Comparison of ENCODE assay signal across 28 cellular contexts in genomic region chr1:76463838-76464237, GRCh38.
DNase-seq lines count a peak whose midpoint lies in the region; ATAC-seq and TF ChIP-seq lines count a peak whose summit lies in the region.
"Had no signal": no experiment of that assay in that cellular context is flagged by ENCODE, and none has a peak within 500 bp of the region (broad histone marks: within the 10 kb centered on the region; RNA-seq: fewer than 3 reads in every experiment).

No MANE protein-coding gene starts in this region.

- peaks cover 4% of the 10 kb centered on the region for H3K36me3 Mint-ChIP-seq in central memory CD8-positive, alpha-beta T cell (ENCODE audit: insufficient read depth)
- H3K36me3 Mint-ChIP-seq: activated CD8-positive, alpha-beta memory T cell treated with anti-CD3 and anti-CD28 coated beads, Interleukin-2, amount 10 ng/mL, durations not matched to agents 7 days and 5 days had no signal

- H3F3A ChIP-seq in SK-N-SH (replicated peaks; ENCODE audit: insufficient read depth): peaks cover 14% of the 10 kb centered on the region

- H4K20me1 ChIP-seq in SK-N-SH (ENCODE audit: insufficient read depth): no peaks in the 10 kb centered on the region

- no peak for TF ChIP-seq CTCF in SK-N-SH (IDR thresholded peaks at IDR 0.05)

- no peaks in the 10 kb centered on the region for H3K79me2 ChIP-seq in SK-N-SH (ENCODE audit: insufficient read depth)

- H3K9me3 ChIP-seq in SK-N-SH: no peaks in the 10 kb centered on the region
- H3K9me3 ChIP-seq: ascending aorta, gastrocnemius medialis, left ventricle myocardium inferior, SJCRH30, suprapubic skin, uterus had no signal

- POLR2A ChIA-PET in SK-N-SH (lab: Yijun Ruan, JAX): no interaction called here

- H3K9me3 Mint-ChIP-seq in central memory CD8-positive, alpha-beta T cell: no peaks in the 10 kb centered on the region
- H3K9me3 Mint-ChIP-seq: activated naive CD4-positive, alpha-beta T cell treated with anti-CD3 and anti-CD28 coated beads, Interleukin-2, amount 50 U/mL, for 24 hours; T-helper 1 cell treated with Interleukin-12 subunit alpha and Interleukin-12 subunit beta and Interleukin-4 antibody, amounts not matched to agents 30 μg/mL and 1 μg/mL, for 36 hours had no signal

- CTCF ChIA-PET in SK-N-SH (lab: Yijun Ruan, JAX): interaction anchor here (1.0 kb wide), 1 partner anchor 337 kb away, joined by 3 read pairs; no protein-coding TSS in a partner anchor

- ATAC-seq in GM18505 (IDR thresholded peaks at IDR 0.05; ENCODE audit: unreplicated experiment) (peak; percentile 47), GM21447 (IDR thresholded peaks at IDR 0.05; ENCODE audit: unreplicated experiment) (peak; percentile 45), HG03442 (IDR thresholded peaks at IDR 0.05; ENCODE audit: unreplicated experiment) (peak; percentile 23)
- no peak for ATAC-seq in central memory CD8-positive, alpha-beta T cell (replicated peaks; ENCODE audit: extremely low read depth, poor library complexity, severe bottlenecking)
- ATAC-seq: activated CD8-positive, alpha-beta memory T cell treated with anti-CD3 and anti-CD28 coated beads, Interleukin-2, amount 10 ng/mL, durations not matched to agents 7 days and 5 days; gastrocnemius medialis; naive thymus-derived CD4-positive, alpha-beta T cell had no signal

- H3K36me3 ChIP-seq in SK-N-SH (replicated peaks in 1 of 2; ENCODE audit: control insufficient read depth in 1 of 2, insufficient read depth in 2 of 2, low read length in 1 of 2): no peaks in the 10 kb centered on the region
- H3K36me3 ChIP-seq: ascending aorta, gastrocnemius medialis, left ventricle myocardium inferior, SJCRH30, suprapubic skin, uterus had no signal

- H3K9ac ChIP-seq in SK-N-SH: no peak overlapping the region

- 86% methylated on average over 2 of the region's 2 CpGs for WGBS in SK-N-SH (ENCODE audit: low lambda C conversion rate)

- TF ChIP-seq POLR2A in GM18505 (IDR thresholded peaks at IDR 0.05; ENCODE audit: borderline replicate concordance, extremely low read depth, insufficient read depth, insufficient read length): no peak

- no peaks in the 10 kb centered on the region for H3K27me3 Mint-ChIP-seq in central memory CD8-positive, alpha-beta T cell
- H3K27me3 Mint-ChIP-seq: activated CD8-positive, alpha-beta memory T cell treated with anti-CD3 and anti-CD28 coated beads, Interleukin-2, amount 10 ng/mL, durations not matched to agents 7 days and 5 days; activated naive CD4-positive, alpha-beta T cell treated with anti-CD3 and anti-CD28 coated beads, Interleukin-2, amount 50 U/mL, for 24 hours; dendritic cell treated with granulocyte-macrophage colony-stimulating factor and Interleukin-4, amounts not matched to agents 40 ng/mL and 50 ng/mL, for 4 days; naive thymus-derived CD4-positive, alpha-beta T cell had no signal

- H3K4me3 ChIP-seq in SK-N-SH (ENCODE audit: low read depth in 2 of 2, low read length in 1 of 2): no peak overlapping the region
- H3K4me3 ChIP-seq: ascending aorta, gastrocnemius medialis, left ventricle myocardium inferior, SJCRH30, suprapubic skin, uterus had no signal

- no peak for DNase-seq in central memory CD8-positive, alpha-beta T cell (ENCODE audit: low spot score in 2 of 2)
- no peak for DNase-seq in stimulated activated CD4-positive, alpha-beta T cell treated with anti-CD3 and anti-CD28 coated beads, Interleukin-4, amount 100 ng/mL, for 4 hours
- DNase-seq in SW 1271 (lab: John Stamatoyannopoulos, UW): no peak
- DNase-seq in SK-N-SH: no peak
- no peak for DNase-seq in activated CD4-positive, CD25-positive, alpha-beta regulatory T cell (lab: John Stamatoyannopoulos, UW)
- DNase-seq: ACHN; activated CD4-positive, alpha-beta T cell treated with anti-CD3 and anti-CD28 coated beads for 4 hours; activated CD8-positive, alpha-beta memory T cell treated with anti-CD3 and anti-CD28 coated beads, Interleukin-2, amount 10 ng/mL, durations not matched to agents 7 days and 5 days; gastrocnemius medialis; hippocampal formation; immature natural killer cell; KG1; left ventricle myocardium inferior; naive thymus-derived CD4-positive, alpha-beta T cell; NCI-H1694 treated with DMSO at 0.1 percent for 48 hours; NCI-H2171; occipital lobe; SJCRH30; uterus had no signal

- H3K4me3 Mint-ChIP-seq in central memory CD8-positive, alpha-beta T cell: peak overlapping the region; percentile 2
- H3K4me3 Mint-ChIP-seq: activated CD8-positive, alpha-beta memory T cell treated with anti-CD3 and anti-CD28 coated beads, Interleukin-2, amount 10 ng/mL, durations not matched to agents 7 days and 5 days; activated naive CD4-positive, alpha-beta T cell treated with anti-CD3 and anti-CD28 coated beads, Interleukin-2, amount 50 U/mL, for 24 hours; dendritic cell treated with granulocyte-macrophage colony-stimulating factor and Interleukin-4, amounts not matched to agents 40 ng/mL and 50 ng/mL, for 4 days; immature natural killer cell; mesothelial cell of epicardium; naive thymus-derived CD4-positive, alpha-beta T cell; T-helper 1 cell treated with Interleukin-12 subunit alpha and Interleukin-12 subunit beta and Interleukin-4 antibody, amounts not matched to agents 30 μg/mL and 1 μg/mL, for 36 hours had no signal

- H3K4me1 Mint-ChIP-seq in central memory CD8-positive, alpha-beta T cell: no peaks in the 10 kb centered on the region
- H3K4me1 Mint-ChIP-seq: activated naive CD4-positive, alpha-beta T cell treated with anti-CD3 and anti-CD28 coated beads, Interleukin-2, amount 50 U/mL, for 24 hours; immature natural killer cell; naive thymus-derived CD4-positive, alpha-beta T cell had no signal

- no peak for TF ChIP-seq RAD21 in SK-N-SH (IDR thresholded peaks at IDR 0.05; ENCODE audit: low read length)

- TF ChIP-seq EP300 in SK-N-SH (IDR thresholded peaks at IDR 0.05; ENCODE audit: borderline replicate concordance in 1 of 2, low read depth in 1 of 2, low read length in 1 of 2): no peak

- H3K4me2 ChIP-seq in SK-N-SH: no peak overlapping the region

- no peaks in the 10 kb centered on the region for H3K27me3 ChIP-seq in SK-N-SH (ENCODE audit: insufficient read depth)
- H3K27me3 ChIP-seq: ascending aorta, gastrocnemius medialis, SJCRH30, suprapubic skin, uterus had no signal

- no peak overlapping the region for H3K27ac ChIP-seq in SK-N-SH (ENCODE audit: low read depth in 2 of 2, low read length in 1 of 2)
- H3K27ac ChIP-seq: ascending aorta, gastrocnemius medialis, left ventricle myocardium inferior, SJCRH30, suprapubic skin, uterus had no signal

- H3K4me1 ChIP-seq in SK-N-SH (ENCODE audit: control insufficient read depth in 1 of 2, insufficient read depth in 2 of 2, low read depth in 1 of 2, low read length in 1 of 2): peaks cover 2 to 8% of the 10 kb centered on the region in 2 experiments; a peak in 3 of 4 replicates
- H3K4me1 ChIP-seq: ascending aorta, gastrocnemius medialis, left ventricle myocardium inferior, suprapubic skin, uterus had no signal

- no peak overlapping the region for H2AFZ ChIP-seq in SK-N-SH (ENCODE audit: low read depth)

- no peak overlapping the region for H3K27ac Mint-ChIP-seq in central memory CD8-positive, alpha-beta T cell (ENCODE audit: low read depth)
- H3K27ac Mint-ChIP-seq: activated CD8-positive, alpha-beta memory T cell treated with anti-CD3 and anti-CD28 coated beads, Interleukin-2, amount 10 ng/mL, durations not matched to agents 7 days and 5 days; activated naive CD4-positive, alpha-beta T cell treated with anti-CD3 and anti-CD28 coated beads, Interleukin-2, amount 50 U/mL, for 24 hours; dendritic cell treated with granulocyte-macrophage colony-stimulating factor and Interleukin-4, amounts not matched to agents 40 ng/mL and 50 ng/mL, for 4 days; immature natural killer cell; mesothelial cell of epicardium; naive thymus-derived CD4-positive, alpha-beta T cell; T-helper 1 cell treated with Interleukin-12 subunit alpha and Interleukin-12 subunit beta and Interleukin-4 antibody, amounts not matched to agents 30 μg/mL and 1 μg/mL, for 36 hours had no signal

- H3K9me2 ChIP-seq in SK-N-SH: no peaks in the 10 kb centered on the region

TF ChIP-seq in SK-N-SH, 30 proteins besides CTCF, POLR2A, EP300 and RAD21:
- TF ChIP-seq ZBTB33 (IDR thresholded peaks at IDR 0.05; ENCODE audit: borderline replicate concordance, low read depth) (no peak), USF1 (IDR thresholded peaks at IDR 0.05; ENCODE audit: borderline replicate concordance, low read depth) (no peak), RXRA (IDR thresholded peaks at IDR 0.05; ENCODE audit: borderline replicate concordance, low read depth) (no peak), IRF3 (IDR thresholded peaks at IDR 0.05; ENCODE audit: low read depth, low read length) (no peak), EZH2phosphoT487 (IDR thresholded peaks at IDR 0.05; ENCODE audit: borderline replicate concordance, low read depth) (no peak), POLR2AphosphoS5 (IDR thresholded peaks at IDR 0.05; ENCODE audit: low read depth, low read length) (no peak)
